Comparison of ENCODE assay signal across 8 cellular contexts in the genomic region with DNA sequence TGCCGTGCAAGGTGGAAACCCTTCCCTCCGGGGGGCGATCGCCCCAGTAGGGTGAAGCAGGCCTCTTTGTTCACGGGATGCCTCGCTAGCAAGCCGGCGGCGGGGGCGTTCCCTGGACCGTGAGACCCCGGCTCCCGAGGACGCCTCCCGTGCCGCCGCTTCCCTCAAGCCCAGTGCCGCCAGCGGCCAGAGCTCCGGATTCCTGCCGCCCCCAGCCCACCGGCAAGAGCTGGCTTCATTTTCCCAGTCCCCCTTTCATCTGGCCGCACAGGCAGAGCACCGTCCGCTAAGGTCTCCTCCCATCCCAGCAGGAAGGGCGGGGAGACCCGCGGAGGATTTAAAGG. TPM values are rescaled to one million over a fixed set of nuclear protein-coding genes. Genes with fewer than 3 reads are reported as not detected.
DNase-seq lines count a peak whose midpoint lies in the region; ATAC-seq and TF ChIP-seq lines count a peak whose summit lies in the region.

No MANE protein-coding gene starts in this region.

- H3K27me3 Mint-ChIP-seq in T-cell (peaks cover 0 to 5% of the 10 kb centered on the region in 2 donors), brain (peaks cover 11% of the 10 kb centered on the region)
- H3K27me3 Mint-ChIP-seq in stimulated activated naive CD8-positive, alpha-beta T cell treated with anti-CD3 and anti-CD28 coated beads, Interleukin-15, amount 100 ng/mL, for 72 hours, result peaks cover 31% of the 10 kb centered on the region

- H3K4me3 Mint-ChIP-seq in T-cell (peak overlapping the region; percentile 77 to 83 (median 78)), brain (peak overlapping the region; percentile 90 to 93 (median 93))
- peak overlapping the region; percentile 86 to 87 for H3K4me3 Mint-ChIP-seq in stimulated activated naive CD8-positive, alpha-beta T cell treated with anti-CD3 and anti-CD28 coated beads, Interleukin-15, amount 100 ng/mL, for 72 hours

- no peaks in the 10 kb centered on the region for H3K36me3 Mint-ChIP-seq in T-cell
- no peaks in the 10 kb centered on the region for H3K36me3 Mint-ChIP-seq in brain

- no peaks in the 10 kb centered on the region for H3K9me3 Mint-ChIP-seq in T-cell
- H3K9me3 Mint-ChIP-seq in brain, result peaks cover 0 to 8% (median 0%) of the 10 kb centered on the region in 5 experiments
- H3K9me3 Mint-ChIP-seq in stimulated activated naive CD8-positive, alpha-beta T cell treated with anti-CD3 and anti-CD28 coated beads, Interleukin-15, amount 100 ng/mL, for 72 hours, result no peaks in the 10 kb centered on the region

- DNase-seq in T-cell, result peak in 28 of 34 experiments; percentile 12 to 57 (median 32)
- peak in 1 of 2 donors; percentile 89 for DNase-seq in lower leg skin (ENCODE audit: low spot score in 2 of 2)
- DNase-seq in stimulated activated naive CD8-positive, alpha-beta T cell treated with anti-CD3 and anti-CD28 coated beads, Interleukin-15, amount 100 ng/mL, for 72 hours, result peak; percentile 51 to 68
- DNase-seq in occipital lobe (lab: John Stamatoyannopoulos, UW), result no peak

- no peak for TF ChIP-seq POLR2A in lower leg skin (IDR thresholded peaks at IDR 0.05)

- intact Hi-C loops in lower leg skin (cut with DNase I; ENCODE audit: low total_unique reads), result no loop called here

- POLR2A ChIA-PET in T-cell (lab: Charles Lee), result interaction anchor here (0.6 to 5.7 kb wide), 9 partner anchors 10 to 1139 kb away, joined by 3 to 147 read pairs (median 7); partner anchors contain the start of genes IER5 (in 1 of the 2), MR1 (in 1 of the 2) and STX6 (in 1 of the 2)

- H3K27ac Mint-ChIP-seq in T-cell (peak overlapping the region; percentile 85 to 89), brain (peak overlapping the region; percentile 89 to 99 (median 98))
- H3K27ac Mint-ChIP-seq in stimulated activated naive CD8-positive, alpha-beta T cell treated with anti-CD3 and anti-CD28 coated beads, Interleukin-15, amount 100 ng/mL, for 72 hours, result peak overlapping the region in 1 of 2 donors; percentile 42

- 0 out of 3 replicates have a peak, but pooled peaks have one; percentile 0 for TF ChIP-seq CTCF in GM12872 (IDR thresholded peaks at IDR 0.05; ENCODE audit: insufficient read depth, low read depth, low read length)
- TF ChIP-seq CTCF in brain (conservative IDR thresholded peaks at IDR 0.05), result no peak
- no peak for TF ChIP-seq CTCF in lower leg skin (IDR thresholded peaks at IDR 0.05)

- peak; percentile 17 for ATAC-seq in HG02623 (IDR thresholded peaks at IDR 0.05; ENCODE audit: unreplicated experiment)
- ATAC-seq in T-cell (replicated peaks in 1 of 4), result peak in 2 of 4 experiments; percentile 26 to 34
- peak; percentile 51 for ATAC-seq in stimulated activated naive CD8-positive, alpha-beta T cell treated with anti-CD3 and anti-CD28 coated beads, Interleukin-15, amount 100 ng/mL, for 72 hours
- no peak for ATAC-seq in HG02973 (IDR thresholded peaks at IDR 0.05; ENCODE audit: unreplicated experiment)

- WGBS in lower leg skin, 2 donors, result 1% methylated on average over 25 to 28 of the region's 28 CpGs

- peaks cover 61 to 65% (median 64%) of the 10 kb centered on the region in 3 donors for H3K4me1 Mint-ChIP-seq in T-cell
- H3K4me1 Mint-ChIP-seq in brain, result peaks cover 92% of the 10 kb centered on the region
- H3K4me1 Mint-ChIP-seq in stimulated activated naive CD8-positive, alpha-beta T cell treated with anti-CD3 and anti-CD28 coated beads, Interleukin-15, amount 100 ng/mL, for 72 hours, result peaks cover 79% of the 10 kb centered on the region

- CTCF ChIA-PET in T-cell (lab: Charles Lee), result interaction anchor here (0.6 to 2.1 kb wide), 15 partner anchors 9 to 603 kb away, joined by 3 to 33 read pairs (median 5); partner anchors contain the start of genes ACBD6 (in 1 of the 2) and MR1 (in 1 of the 2)

- H3K4me3 ChIP-seq in lower leg skin (ENCODE audit: low read depth, poor library complexity, severe bottlenecking), result peak overlapping the region; percentile 73

RNA-seq across cellular contexts. Expression of gene IER5, which starts 16.3 kb away (rescaled TPM):
- total RNA-seq in T-cell, result 10 to 100 TPM; 26.6 to 85.5 (median 32.2) TPM
- polyA plus RNA-seq in brain (ENCODE audit: insufficient read depth, low read depth, low replicate concordance), result 12.4 TPM
- total RNA-seq in lower leg skin, result 10 to 100 TPM; 36.7 to 53.4 (median 48.3) TPM
- 29.0 TPM for total RNA-seq in occipital lobe
